Comparison of ENCODE assay signal across 1 cellular context in genomic region chr1:116826818-116827606, GRCh38.
A peak's percentile ranks its signal among the peaks of the same experiment; 100 is the strongest.
TF ChIP-seq lines count a peak whose summit lies in the region.

No MANE protein-coding gene starts in this region.

TF ChIP-seq in K562, 482 proteins besides CTCF, POLR2A, EP300 and RAD21 (continued from another document and continues in another):
- TF ChIP-seq STAT5B (CRISPR knock-in tag; IDR thresholded peaks at IDR 0.05) (no peak), MEF2A (IDR thresholded peaks at IDR 0.05; ENCODE audit: control insufficient read depth, low read depth, low read length) (no peak), ZNF174 (CRISPR knock-in tag; IDR thresholded peaks at IDR 0.05) (no peak), IRF1 (CRISPR knock-in tag; IDR thresholded peaks at IDR 0.05; ENCODE audit: borderline replicate concordance) (peak; percentile 37; the same call in 1 of the 2 replicates), HSF4 (CRISPR knock-in tag; IDR thresholded peaks at IDR 0.05; ENCODE audit: borderline replicate concordance) (no peak), PTBP1 (IDR thresholded peaks at IDR 0.05; ENCODE audit: low read depth, low read length) (no peak), ZNF197 (CRISPR knock-in tag; IDR thresholded peaks at IDR 0.05; ENCODE audit: low read depth) (0 out of 2 replicates have a peak, but pooled peaks have one; percentile 56), NEUROD1 (IDR thresholded peaks at IDR 0.05; ENCODE audit: borderline replicate concordance, low read depth, low read length, partially characterized antibody) (peak; percentile 80), CCAR2 (IDR thresholded peaks at IDR 0.05; ENCODE audit: low read depth, low read length) (no peak), HDAC1 (IDR thresholded peaks at IDR 0.05) (peak in 1 of 2 experiments; percentile 57; a peak in 1 of 4 replicates), CBFA2T3 (IDR thresholded peaks at IDR 0.05) (peak; percentile 83), ZKSCAN1 (IDR thresholded peaks at IDR 0.05; ENCODE audit: low read depth, low read length) (no peak), ETV6 (IDR thresholded peaks at IDR 0.05; ENCODE audit: borderline replicate concordance in 1 of 2, low read depth in 2 of 2, low read length in 1 of 2) (peak in 1 of 2 experiments; percentile 57; a peak in 1 of 4 replicates), ETV6 (CRISPR knock-in tag; IDR thresholded peaks at IDR 0.05; ENCODE audit: borderline replicate concordance) (no peak), TEAD1 (CRISPR knock-in tag; IDR thresholded peaks at IDR 0.05) (peak in 1 of 2 experiments; percentile 76; a peak in 2 of 4 replicates), ETV5 (CRISPR knock-in tag; IDR thresholded peaks at IDR 0.05; ENCODE audit: low read depth) (peak; percentile 95), NR2C2 (CRISPR knock-in tag; IDR thresholded peaks at IDR 0.05) (no peak), NR2C2 (tag; IDR thresholded peaks at IDR 0.05) (peak; percentile 74; the same call in 1 of the 2 replicates), POLR3A (IDR thresholded peaks at IDR 0.05; ENCODE audit: borderline replicate concordance, extremely low read depth, insufficient read depth, insufficient read length) (no peak), ZNF354B (CRISPR knock-in tag; IDR thresholded peaks at IDR 0.05) (no peak), ESRRB (CRISPR knock-in tag; IDR thresholded peaks at IDR 0.05; ENCODE audit: borderline replicate concordance) (no peak), CSDE1 (IDR thresholded peaks at IDR 0.05) (peak in 1 of 2 experiments; percentile 32; a peak in 1 of 4 replicates), ZNF165 (CRISPR knock-in tag; IDR thresholded peaks at IDR 0.05; ENCODE audit: borderline replicate concordance) (no peak), KAT8 (IDR thresholded peaks at IDR 0.05; ENCODE audit: low read depth) (no peak), ZNF407 (IDR thresholded peaks at IDR 0.05; ENCODE audit: low read depth) (no peak), CTBP1 (IDR thresholded peaks at IDR 0.05; ENCODE audit: borderline replicate concordance) (peak; percentile 98), SMAD3 (CRISPR knock-in tag; conservative IDR thresholded peaks at IDR 0.05) (peak; percentile 60), MYNN (IDR thresholded peaks at IDR 0.05) (0 out of 2 replicates have a peak, but pooled peaks have one; percentile 21), MYNN (CRISPR knock-in tag; IDR thresholded peaks at IDR 0.05) (no peak), KAT7 (CRISPR knock-in tag; IDR thresholded peaks at IDR 0.05; ENCODE audit: borderline replicate concordance) (peak; percentile 65; the same call in 1 of the 2 replicates), ZBTB43 (CRISPR knock-in tag; IDR thresholded peaks at IDR 0.05) (no peak), SMC3 (conservative IDR thresholded peaks at IDR 0.05; ENCODE audit: insufficient read depth, low read depth, low read length) (no peak), GABPA (tag; conservative IDR thresholded peaks at IDR 0.05; ENCODE audit: low read depth) (peak; percentile 89), ZNF212 (CRISPR knock-in tag; IDR thresholded peaks at IDR 0.05) (no peak), JUND (IDR thresholded peaks at IDR 0.05; ENCODE audit: borderline replicate concordance, low read depth, low read length) (peak; percentile 100), JUND (tag; IDR thresholded peaks at IDR 0.05; ENCODE audit: borderline replicate concordance, low read depth, low read length) (peak; percentile 100), SMARCB1 (IDR thresholded peaks at IDR 0.05; ENCODE audit: insufficient read length, low read depth) (no peak), RBFOX2 (IDR thresholded peaks at IDR 0.05; ENCODE audit: low read depth, low read length) (peak; percentile 18), ZNF561 (CRISPR knock-in tag; conservative IDR thresholded peaks at IDR 0.05) (no peak), RFX5 (IDR thresholded peaks at IDR 0.05; ENCODE audit: low read depth, low read length) (no peak), CBX1 (IDR thresholded peaks at IDR 0.05; ENCODE audit: low read depth) (peak; percentile 24; the same call in 1 of the 2 replicates), POLR2B (IDR thresholded peaks at IDR 0.05; ENCODE audit: low read depth, partially characterized antibody) (peak; percentile 87), TAF15 (IDR thresholded peaks at IDR 0.05; ENCODE audit: low read depth, low read length) (no peak), CXXC5 (CRISPR knock-in tag; IDR thresholded peaks at IDR 0.05) (peak; percentile 84), EWSR1 (IDR thresholded peaks at IDR 0.05; ENCODE audit: borderline replicate concordance, low read depth, partially characterized antibody) (no peak), PML (IDR thresholded peaks at IDR 0.05; ENCODE audit: low read length) (no peak; the same call in 1 of the 2 replicates), RBM25 (IDR thresholded peaks at IDR 0.05; ENCODE audit: low read depth, low read length, severe bottlenecking) (no peak)
- TF ChIP-seq, protein P1, sequence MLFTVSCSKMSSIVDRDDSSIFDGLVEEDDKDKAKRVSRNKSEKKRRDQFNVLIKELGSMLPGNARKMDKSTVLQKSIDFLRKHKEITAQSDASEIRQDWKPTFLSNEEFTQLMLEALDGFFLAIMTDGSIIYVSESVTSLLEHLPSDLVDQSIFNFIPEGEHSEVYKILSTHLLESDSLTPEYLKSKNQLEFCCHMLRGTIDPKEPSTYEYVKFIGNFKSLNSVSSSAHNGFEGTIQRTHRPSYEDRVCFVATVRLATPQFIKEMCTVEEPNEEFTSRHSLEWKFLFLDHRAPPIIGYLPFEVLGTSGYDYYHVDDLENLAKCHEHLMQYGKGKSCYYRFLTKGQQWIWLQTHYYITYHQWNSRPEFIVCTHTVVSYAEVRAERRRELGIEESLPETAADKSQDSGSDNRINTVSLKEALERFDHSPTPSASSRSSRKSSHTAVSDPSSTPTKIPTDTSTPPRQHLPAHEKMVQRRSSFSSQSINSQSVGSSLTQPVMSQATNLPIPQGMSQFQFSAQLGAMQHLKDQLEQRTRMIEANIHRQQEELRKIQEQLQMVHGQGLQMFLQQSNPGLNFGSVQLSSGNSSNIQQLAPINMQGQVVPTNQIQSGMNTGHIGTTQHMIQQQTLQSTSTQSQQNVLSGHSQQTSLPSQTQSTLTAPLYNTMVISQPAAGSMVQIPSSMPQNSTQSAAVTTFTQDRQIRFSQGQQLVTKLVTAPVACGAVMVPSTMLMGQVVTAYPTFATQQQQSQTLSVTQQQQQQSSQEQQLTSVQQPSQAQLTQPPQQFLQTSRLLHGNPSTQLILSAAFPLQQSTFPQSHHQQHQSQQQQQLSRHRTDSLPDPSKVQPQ (CRISPR knock-in tag; IDR thresholded peaks at IDR 0.05; ENCODE audit: borderline replicate concordance), result no peak
- TF ChIP-seq, protein P2, sequence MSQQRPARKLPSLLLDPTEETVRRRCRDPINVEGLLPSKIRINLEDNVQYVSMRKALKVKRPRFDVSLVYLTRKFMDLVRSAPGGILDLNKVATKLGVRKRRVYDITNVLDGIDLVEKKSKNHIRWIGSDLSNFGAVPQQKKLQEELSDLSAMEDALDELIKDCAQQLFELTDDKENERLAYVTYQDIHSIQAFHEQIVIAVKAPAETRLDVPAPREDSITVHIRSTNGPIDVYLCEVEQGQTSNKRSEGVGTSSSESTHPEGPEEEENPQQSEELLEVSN (IDR thresholded peaks at IDR 0.05; ENCODE audit: borderline replicate concordance in 1 of 2, extremely low read depth in 1 of 2, insufficient read depth in 1 of 2, insufficient read length in 1 of 2, low read depth in 1 of 2, low read length in 1 of 2, poor library complexity in 1 of 2, severe bottlenecking in 1 of 2), result peak; percentile 41 to 67
- TF ChIP-seq, protein P3, sequence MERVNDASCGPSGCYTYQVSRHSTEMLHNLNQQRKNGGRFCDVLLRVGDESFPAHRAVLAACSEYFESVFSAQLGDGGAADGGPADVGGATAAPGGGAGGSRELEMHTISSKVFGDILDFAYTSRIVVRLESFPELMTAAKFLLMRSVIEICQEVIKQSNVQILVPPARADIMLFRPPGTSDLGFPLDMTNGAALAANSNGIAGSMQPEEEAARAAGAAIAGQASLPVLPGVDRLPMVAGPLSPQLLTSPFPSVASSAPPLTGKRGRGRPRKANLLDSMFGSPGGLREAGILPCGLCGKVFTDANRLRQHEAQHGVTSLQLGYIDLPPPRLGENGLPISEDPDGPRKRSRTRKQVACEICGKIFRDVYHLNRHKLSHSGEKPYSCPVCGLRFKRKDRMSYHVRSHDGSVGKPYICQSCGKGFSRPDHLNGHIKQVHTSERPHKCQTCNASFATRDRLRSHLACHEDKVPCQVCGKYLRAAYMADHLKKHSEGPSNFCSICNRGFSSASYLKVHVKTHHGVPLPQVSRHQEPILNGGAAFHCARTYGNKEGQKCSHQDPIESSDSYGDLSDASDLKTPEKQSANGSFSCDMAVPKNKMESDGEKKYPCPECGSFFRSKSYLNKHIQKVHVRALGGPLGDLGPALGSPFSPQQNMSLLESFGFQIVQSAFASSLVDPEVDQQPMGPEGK (CRISPR knock-in tag; IDR thresholded peaks at IDR 0.05; ENCODE audit: borderline replicate concordance), result no peak
- TF ChIP-seq, protein P4, sequence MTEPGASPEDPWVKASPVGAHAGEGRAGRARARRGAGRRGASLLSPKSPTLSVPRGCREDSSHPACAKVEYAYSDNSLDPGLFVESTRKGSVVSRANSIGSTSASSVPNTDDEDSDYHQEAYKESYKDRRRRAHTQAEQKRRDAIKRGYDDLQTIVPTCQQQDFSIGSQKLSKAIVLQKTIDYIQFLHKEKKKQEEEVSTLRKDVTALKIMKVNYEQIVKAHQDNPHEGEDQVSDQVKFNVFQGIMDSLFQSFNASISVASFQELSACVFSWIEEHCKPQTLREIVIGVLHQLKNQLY (CRISPR knock-in tag; conservative IDR thresholded peaks at IDR 0.05), result no peak
- TF ChIP-seq, protein P5, sequence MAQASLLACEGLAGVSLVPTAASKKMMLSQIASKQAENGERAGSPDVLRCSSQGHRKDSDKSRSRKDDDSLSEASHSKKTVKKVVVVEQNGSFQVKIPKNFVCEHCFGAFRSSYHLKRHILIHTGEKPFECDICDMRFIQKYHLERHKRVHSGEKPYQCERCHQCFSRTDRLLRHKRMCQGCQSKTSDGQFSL (CRISPR knock-in tag; IDR thresholded peaks at IDR 0.05), result no peak
- TF ChIP-seq, protein P5 (tag; IDR thresholded peaks at IDR 0.05), result peak in 1 of 2 experiments; percentile 61; a peak in 1 of 4 replicates
